10 cellular contexts compared by ENCODE assay signal in the genomic region with DNA sequence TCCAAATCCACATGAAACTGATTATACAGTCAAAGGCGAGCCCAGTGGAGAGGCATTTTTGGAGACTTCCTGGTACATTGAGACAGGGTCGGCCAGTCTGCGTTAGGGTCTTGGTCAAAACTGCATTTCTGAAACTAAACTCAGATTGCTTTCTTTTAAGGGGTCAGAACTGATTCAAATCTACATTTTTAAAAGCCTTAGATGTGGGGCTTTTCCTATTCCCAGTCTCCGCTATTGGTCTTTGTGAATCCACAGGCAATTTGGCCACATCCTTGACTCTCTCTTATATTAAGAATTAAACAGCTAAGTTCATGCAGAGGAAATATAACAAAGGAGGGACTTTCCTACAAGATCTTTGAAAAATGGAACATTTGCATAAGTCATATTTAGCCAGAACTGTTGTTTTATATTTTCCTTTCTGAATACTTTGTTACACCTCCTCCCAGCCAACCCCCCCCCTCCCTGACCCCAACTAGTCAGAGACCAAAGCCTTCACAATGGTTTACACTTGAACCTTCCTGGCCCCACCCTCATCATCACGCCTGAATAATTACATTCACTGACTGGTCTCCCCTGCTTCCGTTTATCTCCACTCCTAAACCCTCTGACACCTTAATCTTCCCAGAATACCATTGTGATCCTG.
A peak's percentile ranks its signal among the peaks of the same experiment; 100 is the strongest.
DNase-seq lines count a peak whose midpoint lies in the region; ATAC-seq lines count a peak whose summit lies in the region.
"Had no signal": no experiment of that assay in that cellular context is flagged by ENCODE, and none has a peak within 500 bp of the region (broad histone marks: within the 10 kb centered on the region; RNA-seq: fewer than 3 reads in every experiment).

No MANE protein-coding gene starts in this region.

- H3K9me3 Mint-ChIP-seq in activated naive CD4-positive, alpha-beta T cell treated with anti-CD3 and anti-CD28 coated beads, Interleukin-2, amount 10 ng/mL, durations not matched to agents 7 days and 5 days = no peaks in the 10 kb centered on the region
- H3K9me3 Mint-ChIP-seq: CD14-positive monocyte had no signal

- no peaks in the 10 kb centered on the region for H3K27me3 Mint-ChIP-seq in activated naive CD4-positive, alpha-beta T cell treated with anti-CD3 and anti-CD28 coated beads, Interleukin-2, amount 10 ng/mL, durations not matched to agents 7 days and 5 days

- H3K36me3 Mint-ChIP-seq in activated naive CD4-positive, alpha-beta T cell treated with anti-CD3 and anti-CD28 coated beads, Interleukin-2, amount 10 ng/mL, durations not matched to agents 7 days and 5 days = no peaks in the 10 kb centered on the region
- H3K36me3 Mint-ChIP-seq: CD14-positive monocyte had no signal

- CTCF ChIA-PET in activated naive CD4-positive, alpha-beta T cell treated with anti-CD3 and anti-CD28 coated beads, Interleukin-2, amount 10 ng/mL, durations not matched to agents 7 days and 5 days (lab: Charles Lee) = interaction anchor here (1.2 to 3.5 kb wide), 7 partner anchors 10 to 94 kb away, joined by 3 to 15 read pairs (median 7); a partner anchor contains a TSS

- in situ Hi-C loops in KBM-7 (cut with MboI; ENCODE audit: low pct_unique_long_range_greater_than_20kb, low sequenced_read_pairs) = no loop called here

- peak overlapping the region; percentile 35 for H3K27ac Mint-ChIP-seq in activated naive CD4-positive, alpha-beta T cell treated with anti-CD3 and anti-CD28 coated beads, Interleukin-2, amount 10 ng/mL, durations not matched to agents 7 days and 5 days

- peak; percentile 68 for DNase-seq in stimulated activated naive CD4-positive, alpha-beta T cell treated with Interleukin-2 at 50 U/mL for 16 hours (lab: John Stamatoyannopoulos, UW)
- DNase-seq in stimulated activated naive CD4-positive, alpha-beta T cell (lab: John Stamatoyannopoulos, UW) = no peak
- no peak for DNase-seq in activated naive CD4-positive, alpha-beta T cell treated with anti-CD3 and anti-CD28 coated beads, Interleukin-2, amount 10 ng/mL, durations not matched to agents 7 days and 5 days
- no peak for DNase-seq in central memory CD4-positive, alpha-beta T cell
- DNase-seq in KBM-7 (no peak), NCI-H2171 (lab: John Stamatoyannopoulos, UW) (no peak), MV-4-11 (lab: John Stamatoyannopoulos, UW) (no peak)
- DNase-seq: SK-N-SH had no signal

- ATAC-seq in HG03135 (IDR thresholded peaks at IDR 0.05; ENCODE audit: unreplicated experiment) = peak; percentile 58

- peaks cover 58% of the 10 kb centered on the region for H3K4me1 Mint-ChIP-seq in activated naive CD4-positive, alpha-beta T cell treated with anti-CD3 and anti-CD28 coated beads, Interleukin-2, amount 10 ng/mL, durations not matched to agents 7 days and 5 days

- no peak overlapping the region for H3K4me3 Mint-ChIP-seq in activated naive CD4-positive, alpha-beta T cell treated with anti-CD3 and anti-CD28 coated beads, Interleukin-2, amount 10 ng/mL, durations not matched to agents 7 days and 5 days
- H3K4me3 Mint-ChIP-seq: CD14-positive monocyte had no signal
